ENCODE assay signal across 8 cellular contexts in genomic region chr19:35628264-35628564, GRCh38. TPM values are rescaled to one million over a fixed set of nuclear protein-coding genes. Genes with fewer than 3 reads are reported as not detected.
A peak's percentile ranks its signal among the peaks of the same experiment; 100 is the strongest.
DNase-seq lines count a peak whose midpoint lies in the region; ATAC-seq, FAIRE-seq and TF ChIP-seq lines count a peak whose summit lies in the region.

No MANE protein-coding gene starts in this region.

- peaks cover 31% of the 10 kb centered on the region for H3K79me1 ChIP-seq in mesenchymal stem cell (replicated peaks; ENCODE audit: low read length, poor library complexity, severe bottlenecking)

- no peaks in the 10 kb centered on the region for H3K27me3 ChIP-seq in GM12878 (replicated peaks in 1 of 2; ENCODE audit: control insufficient read depth in 2 of 2, insufficient read depth in 2 of 2, low read length in 1 of 2)
- H3K27me3 ChIP-seq in mesenchymal stem cell (ENCODE audit: control insufficient read depth in 1 of 2, insufficient read depth in 1 of 2, low read length in 2 of 2), result no peaks in the 10 kb centered on the region

- BruUV-seq in GM12878 (replicated peaks; lab: Mats Ljungman, UMichigan), result TSS peak; percentile 100

- H3K18ac ChIP-seq in mesenchymal stem cell (ENCODE audit: low read depth in 1 of 2, low read length in 2 of 2), result peak overlapping the region; percentile 47 to 71

- H3K4me2 ChIP-seq in GM12878 (ENCODE audit: control insufficient read depth, insufficient read depth) (peak overlapping the region; percentile 94), mesenchymal stem cell (ENCODE audit: low read length, poor library complexity, severe bottlenecking) (peak overlapping the region; percentile 93)

- H3K4me1 ChIP-seq in GM12878 (ENCODE audit: control insufficient read depth, insufficient read depth, low read length) (no peaks in the 10 kb centered on the region; the same call in 1 of the 2 replicates), mesenchymal stem cell (ENCODE audit: control insufficient read depth, insufficient read depth, low read depth, low read length) (peaks cover 7% of the 10 kb centered on the region), urinary bladder (ENCODE audit: insufficient read depth) (no peaks in the 10 kb centered on the region)

- POLR2A ChIA-PET in GM12878 (lab: Charles Lee), result interaction anchor here (1.1 kb wide), 1 partner anchor 14 kb away, joined by 5 read pairs; the partner anchor contains the start of gene ETV2

- peak overlapping the region; percentile 67 to 85 for H3K4ac ChIP-seq in mesenchymal stem cell (ENCODE audit: low read depth in 1 of 2, low read length in 2 of 2)

- peak overlapping the region in 1 of 2 experiments; percentile 20 for H3K14ac ChIP-seq in mesenchymal stem cell (ENCODE audit: low read length in 2 of 2)

- peak; percentile 44 for FAIRE-seq in GM12878 (lab: Jason Lieb, UNC)

- H3K27me3 Mint-ChIP-seq in activated naive CD4-positive, alpha-beta T cell treated with anti-CD3 and anti-CD28 coated beads, Interleukin-2, amount 50 U/mL, for 24 hours, result no peaks in the 10 kb centered on the region

- peaks cover 30% of the 10 kb centered on the region for H3K4me1 Mint-ChIP-seq in activated naive CD4-positive, alpha-beta T cell treated with anti-CD3 and anti-CD28 coated beads, Interleukin-2, amount 50 U/mL, for 24 hours

- peak overlapping the region; percentile 44 for H4K91ac ChIP-seq in mesenchymal stem cell (ENCODE audit: low read length)

- in situ Hi-C loops in GM12878 (cut with MboI), result no loop called here

- WGBS in GM12878 (ENCODE audit: insufficient coverage, insufficient replicate concordance, low lambda C conversion rate, missing lambda C conversion rate), result 59% methylated on average over 9 of the region's 9 CpGs
- WGBS in mesenchymal stem cell, result 27% methylated on average over 8 of the region's 9 CpGs
- 7% methylated on average over 9 of the region's 9 CpGs for WGBS in urinary bladder

- TF ChIP-seq RAD21 in GM12878 (IDR thresholded peaks at IDR 0.05; ENCODE audit: insufficient read depth, low read depth, low read length), result no peak

- H2AFZ ChIP-seq in GM12878 (ENCODE audit: control insufficient read depth, low read depth, low read length) (peak overlapping the region; percentile 82), mesenchymal stem cell (ENCODE audit: low read depth, low read length) (peak overlapping the region; percentile 69)

- peak overlapping the region; percentile 100 for H3K4me3 Mint-ChIP-seq in activated naive CD4-positive, alpha-beta T cell treated with anti-CD3 and anti-CD28 coated beads, Interleukin-2, amount 50 U/mL, for 24 hours

- H4K8ac ChIP-seq in mesenchymal stem cell (ENCODE audit: low read length), result peak overlapping the region; percentile 92

- TF ChIP-seq CTCF in GM12878 (IDR thresholded peaks at IDR 0.05 in 2 of 3, conservative IDR thresholded peaks at IDR 0.05 in 1 of 3; ENCODE audit: control insufficient read depth in 2 of 3, extremely low read depth in 1 of 3, insufficient read depth in 1 of 3, low read depth in 3 of 3, low read length in 3 of 3), result no peak

- CTCF ChIA-PET in GM12878 (lab: Yijun Ruan, JAX), result no interaction called here

- no peaks in the 10 kb centered on the region for H3K9me3 ChIP-seq in GM12878 (replicated peaks; ENCODE audit: control insufficient read depth, insufficient read depth, low read length)
- no peaks in the 10 kb centered on the region for H3K9me3 ChIP-seq in mesenchymal stem cell (ENCODE audit: control insufficient read depth, low read length)

- H3K4me3 ChIP-seq in GM12878 (peak overlapping the region; percentile 84), mesenchymal stem cell (ENCODE audit: insufficient read depth in 1 of 2, low read depth in 1 of 2, low read length in 2 of 2) (peak overlapping the region; percentile 66 to 99), urinary bladder (ENCODE audit: low read depth, low read length) (peak overlapping the region; percentile 52)

- H3K27ac ChIP-seq in GM12878 (ENCODE audit: control insufficient read depth, insufficient read depth) (peak overlapping the region; percentile 81), mesenchymal stem cell (ENCODE audit: low read length, poor library complexity, severe bottlenecking) (peak overlapping the region; percentile 79), urinary bladder (ENCODE audit: low read depth) (peak overlapping the region; percentile 90)

- H3K9me3 Mint-ChIP-seq in activated naive CD4-positive, alpha-beta T cell treated with anti-CD3 and anti-CD28 coated beads, Interleukin-2, amount 50 U/mL, for 24 hours, result no peaks in the 10 kb centered on the region

- no peak for TF ChIP-seq EP300 in GM12878 (IDR thresholded peaks at IDR 0.05; ENCODE audit: borderline replicate concordance in 1 of 2, control insufficient read depth in 1 of 2, low read depth in 2 of 2, low read length in 2 of 2)

- peak overlapping the region; percentile 55 for H2AK5ac ChIP-seq in mesenchymal stem cell (ENCODE audit: low read length, severe bottlenecking)

- DNase-seq in activated naive CD4-positive, alpha-beta T cell treated with Interleukin-2 at 50 U/mL for 16 hours, result no peak
- DNase-seq in GM12878 (ENCODE audit: low read depth, low spot score) (no peak), mesenchymal stem cell (no peak), NCI-H345 treated with DMSO at 0.1 percent for 48 hours (lab: John Stamatoyannopoulos, UW; ENCODE audit: unreplicated experiment) (no peak)

- H2BK120ac ChIP-seq in mesenchymal stem cell (ENCODE audit: low read depth, low read length), result no peak overlapping the region

- SMC1A ChIA-PET in GM12878 (lab: Charles Lee; ENCODE audit: uncharacterized antibody, unreplicated experiment), result no interaction called here

- no peak for TF ChIP-seq POLR2A in GM12878 (IDR thresholded peaks at IDR 0.05; ENCODE audit: low read depth, low read length)

- H3K36me3 Mint-ChIP-seq in activated naive CD4-positive, alpha-beta T cell treated with anti-CD3 and anti-CD28 coated beads, Interleukin-2, amount 50 U/mL, for 24 hours, result peaks cover 14% of the 10 kb centered on the region

- RAD21 ChIA-PET in GM12878 (lab: Charles Lee; ENCODE audit: unreplicated experiment), result no interaction called here

- H2BK15ac ChIP-seq in mesenchymal stem cell (ENCODE audit: low read depth, poor library complexity, severe bottlenecking), result no peak overlapping the region

- H2BK12ac ChIP-seq in mesenchymal stem cell (ENCODE audit: low read length in 2 of 2), result no peak overlapping the region

- ATAC-seq in GM12878 (peak; percentile 52), GM21576 (IDR thresholded peaks at IDR 0.05; ENCODE audit: unreplicated experiment) (no peak), HG03025 (IDR thresholded peaks at IDR 0.05; ENCODE audit: low FRiP score, unreplicated experiment) (no peak)

- peak overlapping the region; percentile 91 for H3K9ac ChIP-seq in GM12878 (ENCODE audit: control insufficient read depth, insufficient read depth, low read length)
- H3K9ac ChIP-seq in mesenchymal stem cell (ENCODE audit: low read length), result peak overlapping the region; percentile 100

- H2BK5ac ChIP-seq in mesenchymal stem cell (ENCODE audit: low read depth, low read length, poor library complexity, severe bottlenecking), result peak overlapping the region; percentile 24

- no peaks in the 10 kb centered on the region for H4K20me1 ChIP-seq in GM12878 (ENCODE audit: control insufficient read depth, insufficient read depth)

- H3K23ac ChIP-seq in mesenchymal stem cell (ENCODE audit: low read length in 2 of 2), result no peak overlapping the region

- H3K27ac Mint-ChIP-seq in activated naive CD4-positive, alpha-beta T cell treated with anti-CD3 and anti-CD28 coated beads, Interleukin-2, amount 50 U/mL, for 24 hours, result peak overlapping the region; percentile 99

- intact Hi-C loops in GM12878 (cut with micrococcal nuclease; ENCODE audit: unreplicated experiment), result no loop called here

- H3K79me2 ChIP-seq in GM12878 (ENCODE audit: control insufficient read depth, insufficient read depth, low read length), result peaks cover 10% of the 10 kb centered on the region

- H3K36me3 ChIP-seq in GM12878 (ENCODE audit: control insufficient read depth in 2 of 2, insufficient read depth in 2 of 2, low read length in 1 of 2) (peaks cover 2 to 4% of the 10 kb centered on the region in 2 experiments; a peak in 1 of 4 replicates), mesenchymal stem cell (ENCODE audit: control insufficient read depth in 1 of 2, insufficient read depth in 2 of 2, low read depth in 1 of 2, low read length in 2 of 2) (peaks cover 24 to 31% of the 10 kb centered on the region in 2 experiments), urinary bladder (ENCODE audit: insufficient read depth) (no peaks in the 10 kb centered on the region)

RNA-seq across cellular contexts. Expression of gene RBM42, which starts 0.6 kb away (rescaled TPM):
- 12.9 and 14.1 TPM in 2 replicates for total RNA-seq in GM12878 (2013; cell fraction: nucleolus; rRNA removed)
- 53.9 and 58.8 TPM in 2 replicates for total RNA-seq in GM12878 (2014; rRNA removed)
- 20.5 and 23.8 TPM in 2 replicates for total RNA-seq in GM12878 (2014; rRNA removed; fragmentation: Illumina TruSeq; extraction: Trizol)
- total RNA-seq in GM12878 (2021), result 94.6 and 105 TPM in 2 replicates
- polyA plus RNA-seq in GM12878 (2011; ENCODE audit: low read depth), result 10.2 TPM
- polyA plus RNA-seq in GM12878 (2011; rRNA removed), result 16.6 and 38.3 TPM in 2 replicates
- polyA plus RNA-seq in GM12878 (2011; cell fraction: cytosol; rRNA removed), result 54.7 and 71.0 TPM in 2 replicates
- polyA plus RNA-seq in GM12878 (2011; cell fraction: nucleus; rRNA removed), result 26.5 and 41.2 TPM in 2 replicates
- 32.7 and 41.9 TPM in 2 replicates for polyA plus RNA-seq in GM12878 (2012)
- polyA plus RNA-seq in GM12878 (2014; fragmentation: Illumina TruSeq; extraction: Trizol), result 4.0 and 16.3 TPM in 2 replicates
- polyA plus RNA-seq in GM12878 (2014; fragmentation: Nextera tagmentation; extraction: Ambion mirVana), result 10 to 100 TPM in 1 of 2 experiments, 1 to 10 TPM in 1; 4.2 to 11.1 TPM
- 68.4 and 83.3 TPM in 2 replicates for polyA plus RNA-seq in GM12878 (2014; rRNA removed)
- polyA plus RNA-seq in GM12878 (2016; fragmentation: Nextera tagmentation; extraction: Ambion mirVana), result 100 to 1,000 TPM; 105 to 117 TPM
- polyA minus RNA-seq in GM12878 (2011; rRNA and poly(A)+ RNA removed), result 12.6 and 22.4 TPM in 2 replicates
- 17.8 and 20.0 TPM in 2 replicates for polyA minus RNA-seq in GM12878 (2011; cell fraction: cytosol; rRNA and poly(A)+ RNA removed)
- 4.2 and 8.8 TPM in 2 replicates for polyA minus RNA-seq in GM12878 (2011; cell fraction: nucleus; rRNA and poly(A)+ RNA removed)
- polyA plus RNA-seq in mesenchymal stem cell (2013, experiment 1 of 2), result 45.9 TPM
- polyA plus RNA-seq in mesenchymal stem cell (2013, experiment 2 of 2), result 46.1 TPM
- total RNA-seq in urinary bladder, result 14.8 TPM
- 89.5 TPM for polyA plus RNA-seq in urinary bladder

RNA-seq across cellular contexts. Expression of gene ETV2, which starts 13.3 kb away (rescaled TPM):
- total RNA-seq in GM12878 (2013; cell fraction: nucleolus; rRNA removed), result 0.33 TPM in 1 of 2 replicates, not detected in the other
- total RNA-seq in GM12878 (2014; rRNA removed) (0.82 and 1.1 TPM in 2 replicates), GM12878 (2014; rRNA removed; fragmentation: Illumina TruSeq; extraction: Trizol) (0.18 and 0.22 TPM in 2 replicates), GM12878 (2021) (0.93 and 1.3 TPM in 2 replicates), urinary bladder (0.32 TPM)
- polyA plus RNA-seq in GM12878 (2011; ENCODE audit: low read depth), result not detected
- polyA plus RNA-seq in GM12878 (2011; rRNA removed) (0.19 and 0.46 TPM in 2 replicates), GM12878 (2014; fragmentation: Illumina TruSeq; extraction: Trizol) (not detected in 2 replicates), GM12878 (2014; fragmentation: Nextera tagmentation; extraction: Ambion mirVana) (under 1 TPM; 0.10 to 0.13 TPM), GM12878 (2014; rRNA removed) (1.2 and 1.4 TPM in 2 replicates), GM12878 (2016; fragmentation: Nextera tagmentation; extraction: Ambion mirVana) (under 1 TPM; 0.54 to 0.66 TPM), urinary bladder (1.7 TPM)
- polyA plus RNA-seq in GM12878 (2011; cell fraction: cytosol; rRNA removed), result 0.63 and 1.2 TPM in 2 replicates
- 0.64 and 1.2 TPM in 2 replicates for polyA plus RNA-seq in GM12878 (2011; cell fraction: nucleus; rRNA removed)
- 0.55 and 0.79 TPM in 2 replicates for polyA plus RNA-seq in GM12878 (2012)
- not detected in 2 replicates for polyA minus RNA-seq in GM12878 (2011; rRNA and poly(A)+ RNA removed)
- not detected in 2 replicates for polyA minus RNA-seq in GM12878 (2011; cell fraction: cytosol; rRNA and poly(A)+ RNA removed)
- 0.48 and 0.77 TPM in 2 replicates for polyA minus RNA-seq in GM12878 (2011; cell fraction: nucleus; rRNA and poly(A)+ RNA removed)
- 2.4 TPM for polyA plus RNA-seq in mesenchymal stem cell (2013, experiment 1 of 2)
- 3.2 TPM for polyA plus RNA-seq in mesenchymal stem cell (2013, experiment 2 of 2)

RNA-seq across cellular contexts. Expression of gene HAUS5, which starts 15.7 kb away (rescaled TPM):
- total RNA-seq in GM12878 (2013; cell fraction: nucleolus; rRNA removed), result 30.7 and 33.8 TPM in 2 replicates
- total RNA-seq in GM12878 (2014; rRNA removed) (25.7 and 28.0 TPM in 2 replicates), GM12878 (2014; rRNA removed; fragmentation: Illumina TruSeq; extraction: Trizol) (8.6 and 8.9 TPM in 2 replicates), GM12878 (2021) (32.6 and 34.9 TPM in 2 replicates), urinary bladder (6.3 TPM)
- polyA plus RNA-seq in GM12878 (2011; ENCODE audit: low read depth), result 8.7 TPM
- polyA plus RNA-seq in GM12878 (2011; rRNA removed) (7.9 and 9.7 TPM in 2 replicates), GM12878 (2014; fragmentation: Illumina TruSeq; extraction: Trizol) (5.1 and 7.6 TPM in 2 replicates), GM12878 (2014; fragmentation: Nextera tagmentation; extraction: Ambion mirVana) (1 to 10 TPM; 3.1 to 3.6 TPM), GM12878 (2014; rRNA removed) (25.5 and 28.5 TPM in 2 replicates), GM12878 (2016; fragmentation: Nextera tagmentation; extraction: Ambion mirVana) (10 to 100 TPM; 31.3 to 32.0 TPM), urinary bladder (8.8 TPM)
- polyA plus RNA-seq in GM12878 (2011; cell fraction: cytosol; rRNA removed), result 8.5 and 13.0 TPM in 2 replicates
- 114 and 128 TPM in 2 replicates for polyA plus RNA-seq in GM12878 (2011; cell fraction: nucleus; rRNA removed)
- 13.8 and 15.4 TPM in 2 replicates for polyA plus RNA-seq in GM12878 (2012)
- polyA minus RNA-seq in GM12878 (2011; rRNA and poly(A)+ RNA removed), result 4.5 and 10.8 TPM in 2 replicates
- 3.6 and 4.8 TPM in 2 replicates for polyA minus RNA-seq in GM12878 (2011; cell fraction: cytosol; rRNA and poly(A)+ RNA removed)
- polyA minus RNA-seq in GM12878 (2011; cell fraction: nucleus; rRNA and poly(A)+ RNA removed), result 12.0 and 20.1 TPM in 2 replicates
- 2.4 TPM for polyA plus RNA-seq in mesenchymal stem cell (2013, experiment 1 of 2)
- 2.5 TPM for polyA plus RNA-seq in mesenchymal stem cell (2013, experiment 2 of 2)

RNA-seq across cellular contexts. Expression of gene COX6B1, which starts 19.9 kb away (rescaled TPM):
- total RNA-seq in GM12878 (2013; cell fraction: nucleolus; rRNA removed), result 26.2 and 31.4 TPM in 2 replicates
- total RNA-seq in GM12878 (2014; rRNA removed) (813 and 819 TPM in 2 replicates), GM12878 (2014; rRNA removed; fragmentation: Illumina TruSeq; extraction: Trizol) (691 and 694 TPM in 2 replicates), GM12878 (2021) (500 and 540 TPM in 2 replicates), urinary bladder (192 TPM)
- 4,084 TPM for polyA plus RNA-seq in GM12878 (2011; ENCODE audit: low read depth)
- polyA plus RNA-seq in GM12878 (2011; rRNA removed) (503 and 834 TPM in 2 replicates), GM12878 (2014; fragmentation: Illumina TruSeq; extraction: Trizol) (764 and 890 TPM in 2 replicates), GM12878 (2014; fragmentation: Nextera tagmentation; extraction: Ambion mirVana) (1,000 to 10,000 TPM; 1,597 to 1,700 TPM), GM12878 (2014; rRNA removed) (822 and 846 TPM in 2 replicates), GM12878 (2016; fragmentation: Nextera tagmentation; extraction: Ambion mirVana) (100 to 1,000 TPM; 912 to 984 TPM), urinary bladder (592 TPM)
- polyA plus RNA-seq in GM12878 (2011; cell fraction: cytosol; rRNA removed), result 1,324 and 1,457 TPM in 2 replicates
- polyA plus RNA-seq in GM12878 (2011; cell fraction: nucleus; rRNA removed), result 484 and 641 TPM in 2 replicates
- polyA plus RNA-seq in GM12878 (2012), result 618 and 662 TPM in 2 replicates
- polyA minus RNA-seq in GM12878 (2011; rRNA and poly(A)+ RNA removed), result 735 and 1,037 TPM in 2 replicates
- polyA minus RNA-seq in GM12878 (2011; cell fraction: cytosol; rRNA and poly(A)+ RNA removed), result 165 and 167 TPM in 2 replicates
- polyA minus RNA-seq in GM12878 (2011; cell fraction: nucleus; rRNA and poly(A)+ RNA removed), result 91.8 and 103 TPM in 2 replicates
- 690 TPM for polyA plus RNA-seq in mesenchymal stem cell (2013, experiment 1 of 2)
- 727 TPM for polyA plus RNA-seq in mesenchymal stem cell (2013, experiment 2 of 2)

RNA-seq across cellular contexts. Expression of gene UPK1A, which starts 38.1 kb away (rescaled TPM):
- not detected in 2 replicates for total RNA-seq in GM12878 (2013; cell fraction: nucleolus; rRNA removed)
- not detected in 2 replicates for total RNA-seq in GM12878 (2014; rRNA removed)
- not detected in 2 replicates for total RNA-seq in GM12878 (2014; rRNA removed; fragmentation: Illumina TruSeq; extraction: Trizol)
- not detected in 2 replicates for total RNA-seq in GM12878 (2021)
- 0.31 TPM for polyA plus RNA-seq in GM12878 (2011; ENCODE audit: low read depth)
- polyA plus RNA-seq in GM12878 (2011; rRNA removed), result 1.3 and 1.9 TPM in 2 replicates
- 2.0 and 3.4 TPM in 2 replicates for polyA plus RNA-seq in GM12878 (2011; cell fraction: cytosol; rRNA removed)
- polyA plus RNA-seq in GM12878 (2011; cell fraction: nucleus; rRNA removed), result 0.79 and 1.3 TPM in 2 replicates
- polyA plus RNA-seq in GM12878 (2012), result 0.58 and 1.3 TPM in 2 replicates
- polyA plus RNA-seq in GM12878 (2014; fragmentation: Illumina TruSeq; extraction: Trizol), result not detected in 2 replicates
- polyA plus RNA-seq in GM12878 (2014; fragmentation: Nextera tagmentation; extraction: Ambion mirVana), result under 1 TPM in 1 of 2 experiments, not detected in 1; 0.26 TPM
- polyA plus RNA-seq in GM12878 (2014; rRNA removed), result 0.06 and 0.15 TPM in 2 replicates
- polyA plus RNA-seq in GM12878 (2016; fragmentation: Nextera tagmentation; extraction: Ambion mirVana), result not detected
- polyA minus RNA-seq in GM12878 (2011; rRNA and poly(A)+ RNA removed), result 0.73 and 1.2 TPM in 2 replicates
- not detected in 2 replicates for polyA minus RNA-seq in GM12878 (2011; cell fraction: cytosol; rRNA and poly(A)+ RNA removed)
- 0.24 and 0.38 TPM in 2 replicates for polyA minus RNA-seq in GM12878 (2011; cell fraction: nucleus; rRNA and poly(A)+ RNA removed)
- 0.03 TPM for polyA plus RNA-seq in mesenchymal stem cell (2013, experiment 1 of 2)
- polyA plus RNA-seq in mesenchymal stem cell (2013, experiment 2 of 2), result 0.05 TPM
- total RNA-seq in urinary bladder, result 89.8 TPM
- 81.8 TPM for polyA plus RNA-seq in urinary bladder
